Comparison of ENCODE assay signal across 1 cellular context in genomic region chr2:152717242-152718046, GRCh38.
TF ChIP-seq lines count a peak whose summit lies in the region.

Gene PRPF40A, minus strand, starts transcription at chr2:152717461. Its CDS starts 22 bp downstream, at chr2:152717439.

TF ChIP-seq in K562, 482 proteins besides CTCF, POLR2A, EP300 and RAD21 (continued from another document):
- TF ChIP-seq AFF1 (IDR thresholded peaks at IDR 0.05; ENCODE audit: low read depth in 1 of 2, partially characterized antibody in 2 of 2), result no peak
